In the genomic region with DNA sequence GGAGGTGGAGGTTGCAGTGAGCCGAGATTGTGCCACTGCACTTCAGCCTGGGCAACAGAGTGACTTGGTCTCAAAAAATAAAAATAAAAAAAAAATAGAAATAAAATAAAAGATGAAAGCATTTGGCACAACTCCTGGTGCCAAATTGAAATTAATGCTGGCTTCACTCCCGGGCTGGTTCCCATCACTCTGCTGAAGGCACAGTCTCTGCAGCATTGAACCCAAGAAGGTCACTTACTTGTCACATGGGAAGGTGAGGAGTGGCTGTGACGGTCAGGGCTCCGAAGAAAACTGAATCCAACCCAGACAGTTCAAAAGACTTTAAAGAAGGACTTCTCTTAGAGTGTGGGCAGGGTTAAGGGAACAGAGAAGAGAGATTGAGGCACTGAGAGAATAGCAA, we compare ENCODE assay signal across 4 cellular contexts. TPM values are rescaled to one million over a fixed set of nuclear protein-coding genes. Genes with fewer than 3 reads are reported as not detected.
"Had no signal": no experiment of that assay in that cellular context is flagged by ENCODE, and none has a peak within 500 bp of the region (broad histone marks: within the 10 kb centered on the region; RNA-seq: fewer than 3 reads in every experiment).

No MANE protein-coding gene starts in this region.

- DNase-seq: GDM1, GF-D8 had no signal

- H3K4me3 ChIP-seq: GM12878 had no signal

RNA-seq across cellular contexts. Expression of gene CCDC63, which starts 10.5 kb away (rescaled TPM):
- total RNA-seq: G401, GM12878 had no signal
- polyA plus RNA-seq: GM12878 had no signal
